Comparison of ENCODE assay signal across 2 cellular contexts in genomic region chr4:1738410-1738809, GRCh38.
TF ChIP-seq lines count a peak whose summit lies in the region.

No MANE protein-coding gene starts in this region.

TF ChIP-seq in GM12891, 5 proteins besides CTCF, POLR2A, EP300 and RAD21:
- TF ChIP-seq TAF1 (IDR thresholded peaks at IDR 0.05; ENCODE audit: low read depth, low read length) (no peak), SPI1 (IDR thresholded peaks at IDR 0.05; ENCODE audit: low read depth, low read length) (no peak), PAX5 (IDR thresholded peaks at IDR 0.05; ENCODE audit: insufficient read depth, low read length, severe bottlenecking) (no peak), POLR2AphosphoS5 (IDR thresholded peaks at IDR 0.05; ENCODE audit: low read depth, low read length) (no peak), POU2F2 (IDR thresholded peaks at IDR 0.05; ENCODE audit: low read depth, low read length) (no peak)

TF ChIP-seq in K562, 482 proteins besides CTCF, POLR2A, EP300 and RAD21:
- TF ChIP-seq CBX3 (IDR thresholded peaks at IDR 0.05; ENCODE audit: borderline replicate concordance in 1 of 2, low read length in 2 of 2) (peak in 1 of 2 experiments; percentile 99; a peak in 2 of 3 replicates), HMGXB4 (CRISPR knock-in tag; IDR thresholded peaks at IDR 0.05) (no peak), TRIM24 (IDR thresholded peaks at IDR 0.05) (0 out of 4 replicates have a peak, but pooled peaks of 1 of the 2 experiments have one; percentile 38), CBX5 (IDR thresholded peaks at IDR 0.05; ENCODE audit: borderline replicate concordance, low read depth) (peak; percentile 97), RB1 (IDR thresholded peaks at IDR 0.05; ENCODE audit: low read depth) (no peak), MYNN (IDR thresholded peaks at IDR 0.05) (no peak), MYNN (CRISPR knock-in tag; IDR thresholded peaks at IDR 0.05) (no peak), ZBTB33 (CRISPR knock-in tag; IDR thresholded peaks at IDR 0.05) (peak; percentile 43; the same call in 1 of the 2 replicates), TRIM28 (IDR thresholded peaks at IDR 0.05) (peak; percentile 96), JUN (IDR thresholded peaks at IDR 0.05; ENCODE audit: borderline replicate concordance, low read depth, low read length) (0 out of 2 replicates have a peak, but pooled peaks have one; percentile 13), JUN (CRISPR knock-in tag; IDR thresholded peaks at IDR 0.05; ENCODE audit: borderline replicate concordance) (no peak), XRCC3 (IDR thresholded peaks at IDR 0.05) (peak; percentile 93), CHD1 (IDR thresholded peaks at IDR 0.05; ENCODE audit: low read length) (no peak), TFAP4 (CRISPR knock-in tag; IDR thresholded peaks at IDR 0.05; ENCODE audit: borderline replicate concordance) (peak; percentile 23; the same call in 1 of the 2 replicates), ZNF280A (IDR thresholded peaks at IDR 0.05; ENCODE audit: low read depth, partially characterized antibody) (peak; percentile 99), ARNT (IDR thresholded peaks at IDR 0.05) (peak in 1 of 2 experiments; percentile 49; a peak in 1 of 4 replicates), ZEB2 (IDR thresholded peaks at IDR 0.05) (peak; percentile 48; the same call in 1 of the 2 replicates), CBX1 (IDR thresholded peaks at IDR 0.05; ENCODE audit: low read depth) (0 out of 2 replicates have a peak, but pooled peaks have one; percentile 46)
